ENCODE assay signal across 9 cellular contexts in genomic region chr19:34678085-34678412, GRCh38. TPM values are rescaled to one million over a fixed set of nuclear protein-coding genes. Genes with fewer than 3 reads are reported as not detected.
A peak's percentile ranks its signal among the peaks of the same experiment; 100 is the strongest.
DNase-seq lines count a peak whose midpoint lies in the region; ATAC-seq, FAIRE-seq and TF ChIP-seq lines count a peak whose summit lies in the region.
"Had no signal": no experiment of that assay in that cellular context is flagged by ENCODE, and none has a peak within 500 bp of the region (broad histone marks: within the 10 kb centered on the region; RNA-seq: fewer than 3 reads in every experiment).

No MANE protein-coding gene starts in this region.

- peak overlapping the region; percentile 97 for H3K27ac Mint-ChIP-seq in activated CD8-positive, alpha-beta memory T cell treated with anti-CD3 and anti-CD28 coated beads, Interleukin-2, amount 10 ng/mL, durations not matched to agents 7 days and 5 days
- H3K27ac Mint-ChIP-seq in astrocyte (ENCODE audit: unreplicated experiment): peak overlapping the region; percentile 98

- H3K4me2 ChIP-seq in astrocyte (ENCODE audit: low read length): peak overlapping the region; percentile 88

- TF ChIP-seq CTCF in astrocyte (IDR thresholded peaks at IDR 0.05; ENCODE audit: insufficient read depth, low read depth, low read length) (no peak), left lung (IDR thresholded peaks at IDR 0.05) (no peak), D721Med (IDR thresholded peaks at IDR 0.05; ENCODE audit: insufficient read depth, missing control alignments) (no peak)

- peak overlapping the region; percentile 93 for H3K27ac ChIP-seq in astrocyte (ENCODE audit: low read depth, low read length)
- H3K27ac ChIP-seq in left lung: peak overlapping the region; percentile 98
- peak overlapping the region; percentile 95 for H3K27ac ChIP-seq in thymus (ENCODE audit: low read depth)

- H3K9me3 ChIP-seq in astrocyte (ENCODE audit: insufficient read depth, low read depth, low read length) (peaks cover 17% of the 10 kb centered on the region), left lung (peaks cover 0 to 28% of the 10 kb centered on the region in 2 donors), thymus (ENCODE audit: control insufficient read depth) (peaks cover 8% of the 10 kb centered on the region)

- peaks cover 34% of the 10 kb centered on the region for H3K4me1 Mint-ChIP-seq in activated CD8-positive, alpha-beta memory T cell treated with anti-CD3 and anti-CD28 coated beads, Interleukin-2, amount 10 ng/mL, durations not matched to agents 7 days and 5 days
- H3K4me1 Mint-ChIP-seq in astrocyte (ENCODE audit: low read depth, unreplicated experiment): peaks cover 7% of the 10 kb centered on the region

- no peak for ATAC-seq in activated CD8-positive, alpha-beta memory T cell treated with anti-CD3 and anti-CD28 coated beads, Interleukin-2, amount 10 ng/mL, durations not matched to agents 7 days and 5 days
- ATAC-seq in left lung: peak; percentile 3
- ATAC-seq in HG03571 (IDR thresholded peaks at IDR 0.05; ENCODE audit: unreplicated experiment): no peak

- intact Hi-C loops in left lung (cut with DNase I): no loop called here

- no peaks in the 10 kb centered on the region for H3K27me3 Mint-ChIP-seq in activated CD8-positive, alpha-beta memory T cell treated with anti-CD3 and anti-CD28 coated beads, Interleukin-2, amount 10 ng/mL, durations not matched to agents 7 days and 5 days
- H3K27me3 Mint-ChIP-seq in astrocyte (ENCODE audit: low read depth, unreplicated experiment): no peaks in the 10 kb centered on the region

- 8% methylated on average over 20 of the region's 20 CpGs for WGBS in thymus

- no peaks in the 10 kb centered on the region for H4K20me1 ChIP-seq in astrocyte (ENCODE audit: insufficient read depth, low read length)

- CTCF ChIA-PET in activated CD8-positive, alpha-beta memory T cell treated with anti-CD3 and anti-CD28 coated beads, Interleukin-2, amount 10 ng/mL, durations not matched to agents 7 days and 5 days (lab: Charles Lee): interaction anchor here (0.6 to 1.5 kb wide), 4 partner anchors 12 to 39 kb away, joined by 3 to 6 read pairs (median 4); no protein-coding TSS in a partner anchor

- no peak for DNase-seq in activated CD8-positive, alpha-beta memory T cell treated with anti-CD3 and anti-CD28 coated beads, Interleukin-2, amount 10 ng/mL, durations not matched to agents 7 days and 5 days
- no peak for DNase-seq in activated CD8-positive, alpha-beta memory T cell treated with anti-CD3 and anti-CD28 coated beads, Interleukin-2, amount 50 U/mL, for 4 hours
- DNase-seq in astrocyte (ENCODE audit: low read depth) (no peak), left lung (no peak), AG08395 (ENCODE audit: low spot score) (no peak), D721Med (ENCODE audit: insufficient read length, low spot score) (no peak)

- H3K36me3 ChIP-seq in astrocyte (ENCODE audit: insufficient read depth, low read length) (peaks cover 25% of the 10 kb centered on the region), left lung (peaks cover 0 to 42% of the 10 kb centered on the region in 2 donors), thymus (ENCODE audit: control insufficient read depth, insufficient read depth) (peaks cover 18% of the 10 kb centered on the region)

- H3K9ac ChIP-seq in astrocyte (ENCODE audit: low read length): peak overlapping the region; percentile 91

- H3K27me3 ChIP-seq in astrocyte (ENCODE audit: insufficient read depth, low read length) (no peaks in the 10 kb centered on the region), left lung (no peaks in the 10 kb centered on the region), thymus (ENCODE audit: control insufficient read depth, insufficient read depth) (no peaks in the 10 kb centered on the region)

- FAIRE-seq in astrocyte (lab: Jason Lieb, UNC) (no peak), D721Med (lab: Jason Lieb, UNC) (no peak)

- peak overlapping the region; percentile 92 for H3K4me3 Mint-ChIP-seq in activated CD8-positive, alpha-beta memory T cell treated with anti-CD3 and anti-CD28 coated beads, Interleukin-2, amount 10 ng/mL, durations not matched to agents 7 days and 5 days
- peak overlapping the region; percentile 94 for H3K4me3 Mint-ChIP-seq in astrocyte (ENCODE audit: unreplicated experiment)

- peaks cover 11% of the 10 kb centered on the region for H3K79me2 ChIP-seq in astrocyte (ENCODE audit: insufficient read depth, low read length)

- peak overlapping the region; percentile 99 for H2AFZ ChIP-seq in astrocyte (ENCODE audit: low read depth, low read length)

- H3K36me3 Mint-ChIP-seq in activated CD8-positive, alpha-beta memory T cell treated with anti-CD3 and anti-CD28 coated beads, Interleukin-2, amount 10 ng/mL, durations not matched to agents 7 days and 5 days: peaks cover 56% of the 10 kb centered on the region
- peaks cover 33% of the 10 kb centered on the region for H3K36me3 Mint-ChIP-seq in astrocyte (ENCODE audit: low read depth, unreplicated experiment)

- H3K4me3 ChIP-seq in astrocyte (ENCODE audit: insufficient read depth, low read depth, low read length): peak overlapping the region; percentile 74
- peak overlapping the region; percentile 64 to 81 for H3K4me3 ChIP-seq in left lung
- peak overlapping the region; percentile 63 for H3K4me3 ChIP-seq in thymus (ENCODE audit: low read length)

- peaks cover 26% of the 10 kb centered on the region for H3K9me3 Mint-ChIP-seq in activated CD8-positive, alpha-beta memory T cell treated with anti-CD3 and anti-CD28 coated beads, Interleukin-2, amount 10 ng/mL, durations not matched to agents 7 days and 5 days (ENCODE audit: low read depth)
- H3K9me3 Mint-ChIP-seq in astrocyte (ENCODE audit: unreplicated experiment): peaks cover 31% of the 10 kb centered on the region

- peaks cover 4% of the 10 kb centered on the region for H3K4me1 ChIP-seq in astrocyte (ENCODE audit: insufficient read depth, low read length)
- peaks cover 0 to 17% of the 10 kb centered on the region in 2 donors for H3K4me1 ChIP-seq in left lung
- peaks cover 5% of the 10 kb centered on the region for H3K4me1 ChIP-seq in thymus (ENCODE audit: control insufficient read depth, insufficient read depth, low read length)

RNA-seq across cellular contexts. Expression of gene ZNF302, which starts 0.6 kb away (rescaled TPM):
- 10 to 100 TPM; 11.1 to 12.0 TPM for total RNA-seq in activated CD8-positive, alpha-beta memory T cell treated with anti-CD3 and anti-CD28 coated beads, Interleukin-2, amount 10 ng/mL, durations not matched to agents 7 days and 5 days
- total RNA-seq in astrocyte (14.8 and 16.5 TPM in 2 replicates), left lung (10 to 100 TPM; 23.8 to 24.9 TPM)
- polyA plus RNA-seq in thymus: 44.4 TPM

RNA-seq across cellular contexts. Expression of gene SCGB2B2, which starts 1.1 kb away (rescaled TPM):
- total RNA-seq in activated CD8-positive, alpha-beta memory T cell treated with anti-CD3 and anti-CD28 coated beads, Interleukin-2, amount 10 ng/mL, durations not matched to agents 7 days and 5 days: under 1 TPM in 1 of 2 experiments, not detected in 1; 0.23 TPM
- total RNA-seq in astrocyte (0.14 and 0.31 TPM in 2 replicates), left lung (1 to 10 TPM in 1 of 2 donors, under 1 TPM in 1; 0.47 to 1.7 TPM)
- 0.14 TPM for polyA plus RNA-seq in thymus
- total RNA-seq: LHCN-M2 had no signal

RNA-seq across cellular contexts. Expression of gene ZNF181, which starts 56.0 kb away (rescaled TPM):
- 1 to 10 TPM; 1.9 to 3.6 TPM for total RNA-seq in activated CD8-positive, alpha-beta memory T cell treated with anti-CD3 and anti-CD28 coated beads, Interleukin-2, amount 10 ng/mL, durations not matched to agents 7 days and 5 days
- 4.8 and 5.2 TPM in 2 replicates for total RNA-seq in astrocyte
- total RNA-seq in left lung: 1 to 10 TPM; 7.8 to 8.5 TPM
- 14.2 TPM for polyA plus RNA-seq in thymus
